7 cellular contexts compared by ENCODE assay signal in the genomic region with DNA sequence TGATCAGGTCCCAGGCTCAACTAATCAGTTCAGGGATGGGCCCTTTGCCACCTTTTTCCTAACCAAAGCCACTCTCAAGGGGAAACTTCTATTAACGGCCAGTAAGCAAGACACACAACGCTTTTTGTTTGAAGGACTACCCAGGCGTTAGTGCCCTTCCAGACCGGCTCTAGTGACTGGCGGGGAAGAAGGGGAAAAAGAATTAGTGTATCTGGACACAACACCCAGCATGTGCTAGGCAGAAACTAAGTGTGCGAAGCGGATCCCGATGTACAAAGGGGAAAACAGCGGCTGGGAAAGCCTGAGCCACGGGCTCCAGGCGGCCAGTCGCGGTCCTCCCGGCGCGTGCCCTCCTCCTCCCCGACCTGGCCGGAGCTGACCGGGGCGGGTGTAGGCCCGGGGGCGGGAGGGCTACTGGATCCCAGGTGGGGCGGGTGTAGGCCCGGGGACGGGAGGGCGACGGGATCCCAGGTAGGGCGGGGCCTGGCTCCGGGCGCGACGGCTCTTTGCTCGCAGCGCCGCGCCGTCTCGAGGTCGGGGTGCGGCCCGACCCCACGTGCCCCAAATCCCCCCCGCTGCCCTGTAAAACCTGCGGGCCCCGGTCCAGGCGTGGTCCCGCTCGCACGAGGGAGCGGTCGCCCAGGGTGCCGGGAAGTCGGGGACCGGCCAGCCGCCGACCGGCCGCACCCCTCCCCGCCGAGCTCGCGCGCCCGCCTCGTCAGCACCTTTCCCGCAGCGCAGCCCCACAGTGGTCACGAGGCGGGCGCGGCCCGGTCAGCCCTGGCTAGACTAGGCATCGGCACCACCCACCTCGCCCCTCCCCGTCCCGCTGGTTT. TPM values are rescaled to one million over a fixed set of nuclear protein-coding genes. Genes with fewer than 3 reads are reported as not detected.
A peak's percentile ranks its signal among the peaks of the same experiment; 100 is the strongest.
DNase-seq lines count a peak whose midpoint lies in the region; ATAC-seq, FAIRE-seq and TF ChIP-seq lines count a peak whose summit lies in the region.

No MANE protein-coding gene starts in this region.

- H2BK20ac ChIP-seq in H1 (ENCODE audit: low read length): no peak overlapping the region; the same call in 1 of the 2 replicates

- peaks cover 8% of the 10 kb centered on the region for H3K23me2 ChIP-seq in H1 (ENCODE audit: low read depth, low read length)

- H3K36me3 ChIP-seq in HUES6 (ENCODE audit: control insufficient read depth, insufficient read depth, low read length) (no peaks in the 10 kb centered on the region), WERI-Rb-1 (no peaks in the 10 kb centered on the region; the same call in 1 of the 2 replicates), H1 (ENCODE audit: control insufficient read depth in 2 of 4, insufficient read depth in 4 of 4, low read length in 3 of 4) (no peaks in the 10 kb centered on the region)

- peak; percentile 28 to 88 for TF ChIP-seq POLR2A in H1 (IDR thresholded peaks at IDR 0.05; ENCODE audit: control extremely low read depth in 1 of 2, low read depth in 2 of 2, low read length in 2 of 2)

- peak overlapping the region; percentile 90; the same call in 1 of the 2 replicates for H2BK15ac ChIP-seq in H1 (ENCODE audit: low read length)

- no peak for FAIRE-seq in H1 (lab: Jason Lieb, UNC)
- FAIRE-seq in frontal cortex (lab: Jason Lieb, UNC): no peak

- peak overlapping the region; percentile 32 for H3K14ac ChIP-seq in H1 (ENCODE audit: insufficient read length)

- H4K91ac ChIP-seq in H1 (replicated peaks; ENCODE audit: insufficient read length, low read length): peak overlapping the region; percentile 87

- no peak for TF ChIP-seq RAD21 in H1 (IDR thresholded peaks at IDR 0.05 in 1 of 2, conservative IDR thresholded peaks at IDR 0.05 in 1 of 2; ENCODE audit: low read depth in 2 of 2, low read length in 2 of 2)

- H3K27ac ChIP-seq in HUES6 (ENCODE audit: low read depth, low read length): peak overlapping the region; percentile 98
- H3K27ac ChIP-seq in WERI-Rb-1: peak overlapping the region; percentile 99
- peak overlapping the region; percentile 96 for H3K27ac ChIP-seq in H1 (ENCODE audit: low read depth, low read length)

- peak overlapping the region; percentile 90 for H3K56ac ChIP-seq in H1 (replicated peaks; ENCODE audit: insufficient read length, low read depth, low read length)

- H4K8ac ChIP-seq in H1 (ENCODE audit: extremely low read depth, insufficient read depth, low read length): peak overlapping the region; percentile 97

- peak overlapping the region; percentile 92 for H3K4ac ChIP-seq in H1 (replicated peaks; ENCODE audit: insufficient read length, low read depth, low read length)

- peak overlapping the region; percentile 84 for H4K5ac ChIP-seq in H1 (ENCODE audit: insufficient read length, low read depth, low read length)

- no peak overlapping the region for H3K23ac ChIP-seq in H1 (ENCODE audit: insufficient read length)

- no peak for TF ChIP-seq CTCF in GM10266 (IDR thresholded peaks at IDR 0.05; ENCODE audit: control insufficient read depth, insufficient read depth, low read depth, missing control alignments)
- no peak for TF ChIP-seq CTCF in WERI-Rb-1 (IDR thresholded peaks at IDR 0.05; ENCODE audit: low read depth, low read length)
- TF ChIP-seq CTCF in H1 (IDR thresholded peaks at IDR 0.05; ENCODE audit: control extremely low read depth in 1 of 3, insufficient read depth in 1 of 3, low read depth in 1 of 3, low read length in 3 of 3): no peak

- H3K27me3 ChIP-seq in HUES6 (ENCODE audit: control insufficient read depth, insufficient read depth, low read length): no peaks in the 10 kb centered on the region
- no peaks in the 10 kb centered on the region for H3K27me3 ChIP-seq in WERI-Rb-1 (ENCODE audit: insufficient read depth, low read depth, severe bottlenecking)
- H3K27me3 ChIP-seq in H1 (replicated peaks in 1 of 4; ENCODE audit: control insufficient read depth in 3 of 4, extremely low read depth in 1 of 4, insufficient read depth in 3 of 4, low read length in 3 of 4): no peaks in the 10 kb centered on the region

- peak; percentile 33 for ATAC-seq in GM21447 (IDR thresholded peaks at IDR 0.05; ENCODE audit: unreplicated experiment)

- peak overlapping the region; percentile 74 for H2BK120ac ChIP-seq in H1 (replicated peaks; ENCODE audit: low read depth, low read length)

- H3K9me3 ChIP-seq in HUES6 (ENCODE audit: control insufficient read depth, insufficient read depth, low read depth, low read length) (no peaks in the 10 kb centered on the region), WERI-Rb-1 (ENCODE audit: severe bottlenecking) (no peaks in the 10 kb centered on the region), H1 (ENCODE audit: insufficient read depth in 2 of 2, low read depth in 1 of 2, low read length in 1 of 2) (no peaks in the 10 kb centered on the region)

- no peak overlapping the region for H2AFZ ChIP-seq in H1 (ENCODE audit: low read length)

- TF ChIP-seq EP300 in H1 (IDR thresholded peaks at IDR 0.05; ENCODE audit: borderline replicate concordance in 1 of 2, low read depth in 2 of 2, low read length in 2 of 2): no peak

- peak overlapping the region; percentile 100 for H2AK5ac ChIP-seq in H1 (ENCODE audit: low read depth, low read length)

- H3K4me3 ChIP-seq in HUES6 (ENCODE audit: low read depth, low read length) (peak overlapping the region; percentile 75), WERI-Rb-1 (ENCODE audit: low read depth, low read length) (peak overlapping the region; percentile 46), H1 (ENCODE audit: extremely low read depth in 1 of 4, insufficient read depth in 2 of 4, low read depth in 3 of 4, low read length in 4 of 4) (peak overlapping the region; percentile 46 to 64 (median 61))

- H4K20me1 ChIP-seq in H1 (replicated peaks in 1 of 2; ENCODE audit: control insufficient read depth in 1 of 2, insufficient read depth in 2 of 2, low read length in 2 of 2): no peaks in the 10 kb centered on the region

- H3K9ac ChIP-seq in HUES6 (ENCODE audit: low read length) (peak overlapping the region; percentile 99), H1 (replicated peaks in 1 of 4; ENCODE audit: extremely low read depth in 1 of 4, low read depth in 3 of 4, low read length in 3 of 4) (peak overlapping the region; percentile 73 to 99 (median 96))

- peak overlapping the region; percentile 100 for H3K18ac ChIP-seq in H1 (ENCODE audit: extremely low read depth, low read length)

- no peaks in the 10 kb centered on the region for H3K79me1 ChIP-seq in H1 (ENCODE audit: low read depth, low read length)

- H3K4me2 ChIP-seq in H1 (ENCODE audit: insufficient read depth in 1 of 2, low read depth in 2 of 2, low read length in 2 of 2): peak overlapping the region; percentile 75 to 92

- 8% methylated on average over 9 of the region's 76 CpGs; no CpG with 5 or more reads in 1 of the 2 experiments for WGBS in H1 (ENCODE audit: extremely low coverage in 1 of 2, insufficient coverage in 1 of 2, insufficient read length in 1 of 2, insufficient replicate concordance in 2 of 2, low coverage in 1 of 2, low lambda C conversion rate in 2 of 2, missing lambda C conversion rate in 1 of 2), 2 experiments

- peak overlapping the region; percentile 99 for H2BK12ac ChIP-seq in H1 (ENCODE audit: low read depth, low read length)

- H3K79me2 ChIP-seq in H1 (ENCODE audit: control insufficient read depth in 1 of 2, insufficient read depth in 2 of 2, low read length in 2 of 2): no peaks in the 10 kb centered on the region

- peak overlapping the region; percentile 99 for H2BK5ac ChIP-seq in H1 (ENCODE audit: low read depth, low read length)

- peaks cover 31% of the 10 kb centered on the region for H3K4me1 ChIP-seq in HUES6 (ENCODE audit: control insufficient read depth, insufficient read depth, low read length)
- H3K4me1 ChIP-seq in H1 (replicated peaks in 1 of 4; ENCODE audit: control insufficient read depth in 3 of 4, insufficient read depth in 4 of 4, low read length in 3 of 4): peaks cover 19 to 26% (median 20%) of the 10 kb centered on the region in 4 experiments

- POLR2A ChIA-PET in H1 (lab: Charles Lee; ENCODE audit: partially characterized antibody): interaction anchor here (0.7 to 51.3 kb wide), 15 partner anchors 9 to 228 kb away, joined by 3 to 1553 read pairs (median 6); a partner anchor contains a TSS

- CTCF ChIA-PET in H1 (lab: Charles Lee; ENCODE audit: partially characterized antibody): interaction anchor here (1.0 to 6.2 kb wide), 8 partner anchors 15 to 229 kb away, joined by 3 to 42 read pairs (median 5); no protein-coding TSS in a partner anchor

- DNase-seq in GM10266 (ENCODE audit: extremely low spot score): peak; percentile 20
- DNase-seq in WERI-Rb-1: peak; percentile 80
- DNase-seq in H1 (ENCODE audit: low read depth in 1 of 2, low spot score in 2 of 2): peak in 1 of 2 experiments; percentile 81
- peak; percentile 45 for DNase-seq in midbrain (lab: John Stamatoyannopoulos, UW)
- no peak for DNase-seq in frontal cortex (ENCODE audit: low spot score in 2 of 2)

TF ChIP-seq in H1, 55 proteins besides CTCF, POLR2A, EP300 and RAD21 (continues in another document):
- no peak for TF ChIP-seq RXRA (IDR thresholded peaks at IDR 0.05; ENCODE audit: insufficient read depth, low read depth, low read length)
- TF ChIP-seq RNF2 (IDR thresholded peaks at IDR 0.05; ENCODE audit: borderline replicate concordance, low read depth, low read length, missing control alignments, poor library complexity, severe bottlenecking): no peak
- no peak for TF ChIP-seq KDM4A (IDR thresholded peaks at IDR 0.05; ENCODE audit: low read depth, low read length, severe bottlenecking)

RNA-seq across cellular contexts. Expression of a gene that starts 48.8 kb away (rescaled TPM):
- total RNA-seq in H1 (2021; fragmentation: NEBNext Ultra II Directional; extraction: Animal tissue kit (Norgen Biotek cat#: 25700)): 9.4 and 10.7 TPM in 2 replicates
- 3.9 and 4.7 TPM in 2 replicates for polyA plus RNA-seq in H1 (2011; rRNA removed)
- polyA plus RNA-seq in H1 (2011; cell fraction: cytosol; rRNA removed): 5.9 TPM
- 11.2 TPM for polyA plus RNA-seq in H1 (2011; cell fraction: nucleus; rRNA removed)
- polyA plus RNA-seq in H1 (2012, experiment 1 of 2): 5.9 to 7.6 TPM (median 6.9 TPM) in 4 replicates
- 2.3 TPM for polyA plus RNA-seq in H1 (2012, experiment 2 of 2)
- 4.9 TPM for polyA plus RNA-seq in H1 (2013, experiment 1 of 2)
- polyA plus RNA-seq in H1 (2013, experiment 2 of 2): 4.5 TPM
- 21.7 and 27.5 TPM in 2 replicates for polyA minus RNA-seq in H1 (2011; rRNA and poly(A)+ RNA removed)
- polyA minus RNA-seq in H1 (2011; cell fraction: cytosol; rRNA and poly(A)+ RNA removed): 11.7 TPM
- polyA minus RNA-seq in H1 (2011; cell fraction: nucleus; rRNA and poly(A)+ RNA removed): 21.0 TPM
- total RNA-seq in frontal cortex: 26.5 TPM

RNA-seq across cellular contexts. Expression of a gene that starts 54.7 kb away (rescaled TPM):
- total RNA-seq in H1 (2021; fragmentation: NEBNext Ultra II Directional; extraction: Animal tissue kit (Norgen Biotek cat#: 25700)): 493 and 511 TPM in 2 replicates
- 279 and 316 TPM in 2 replicates for polyA plus RNA-seq in H1 (2011; rRNA removed)
- polyA plus RNA-seq in H1 (2011; cell fraction: cytosol; rRNA removed): 181 TPM
- polyA plus RNA-seq in H1 (2011; cell fraction: nucleus; rRNA removed): 208 TPM
- polyA plus RNA-seq in H1 (2012, experiment 1 of 2): 451 to 481 TPM (median 460 TPM) in 4 replicates
- 526 TPM for polyA plus RNA-seq in H1 (2012, experiment 2 of 2)
- 268 TPM for polyA plus RNA-seq in H1 (2013, experiment 1 of 2)
- 272 TPM for polyA plus RNA-seq in H1 (2013, experiment 2 of 2)
- 108 and 124 TPM in 2 replicates for polyA minus RNA-seq in H1 (2011; rRNA and poly(A)+ RNA removed)
- 164 TPM for polyA minus RNA-seq in H1 (2011; cell fraction: cytosol; rRNA and poly(A)+ RNA removed)
- polyA minus RNA-seq in H1 (2011; cell fraction: nucleus; rRNA and poly(A)+ RNA removed): 102 TPM
- 30.6 TPM for total RNA-seq in frontal cortex

Comparison
In these comparisons a context has a peak if more than half of its experiments do, and no peak if none do; other contexts are left out.
1. DNase-seq: peak in GM10266 (single experiment), WERI-Rb-1 (single experiment) and midbrain (single experiment); none in frontal cortex (0 of 2).
2. RNA of a gene that starts 54.7 kb away (total RNA-seq): 493 to 511 TPM in H1; 30.6 TPM in frontal cortex (single experiment); every median in the first group is over 10 times any median in the second.
3. Peak in every context shown above with its lines, with median percentiles within 50 percentile points of each other: H3K27ac ChIP-seq and H3K4me3 ChIP-seq.